8 cellular contexts compared by ENCODE assay signal in the genomic region with DNA sequence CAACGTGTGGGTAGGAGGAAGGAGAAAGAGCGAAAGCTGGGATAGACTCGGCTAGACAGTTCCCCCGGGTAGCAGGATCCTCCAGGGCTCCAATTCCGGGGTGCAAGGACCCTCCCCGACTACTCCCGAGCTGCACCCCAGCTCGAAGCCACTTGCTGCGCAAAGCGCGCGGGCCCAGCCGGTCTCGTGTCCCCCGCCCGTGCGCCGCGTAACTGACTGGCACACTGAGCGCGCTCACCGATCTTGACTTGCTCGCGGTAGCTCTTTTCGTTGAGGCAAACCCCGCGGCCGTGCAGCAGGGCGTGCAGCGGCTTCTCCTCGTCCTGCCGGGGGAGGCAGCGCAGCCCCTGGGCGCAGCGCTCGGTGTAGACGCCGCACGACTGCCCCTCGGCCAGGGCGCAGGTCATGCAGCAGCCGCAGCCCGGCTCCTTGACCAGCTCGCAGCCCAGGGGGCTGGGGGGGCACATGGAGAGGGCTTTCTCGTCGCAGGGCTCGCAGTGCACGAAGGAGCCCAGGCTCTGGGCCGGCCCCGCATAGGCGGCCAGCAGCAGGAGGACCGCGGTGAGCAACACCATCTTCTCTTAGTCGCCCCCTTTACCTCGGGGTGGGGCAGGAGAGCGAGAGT. TPM values are rescaled to one million over a fixed set of nuclear protein-coding genes. Genes with fewer than 3 reads are reported as not detected.
DNase-seq lines count a peak whose midpoint lies in the region; FAIRE-seq and TF ChIP-seq lines count a peak whose summit lies in the region.

No MANE protein-coding gene starts in this region.

- no peaks in the 10 kb centered on the region for H3K9me3 Mint-ChIP-seq in nephron

- no peaks in the 10 kb centered on the region for H3K27me3 ChIP-seq in vagina

- H3K27ac Mint-ChIP-seq in nephron = peak overlapping the region in 1 of 3 experiments; percentile 97

- DNase-seq in D341Med (ENCODE audit: low spot score) (peak; percentile 58), NCI-H1417 treated with DMSO at 0.1 percent for 48 hours (lab: John Stamatoyannopoulos, UW) (peak; percentile 50), fibroblast of mammary gland (ENCODE audit: low read depth) (no peak), vagina (ENCODE audit: extremely low spot score in 2 of 2) (peak in 1 of 2 donors; percentile 88), urothelium cell line (ENCODE audit: low spot score) (no peak)
- DNase-seq in activated T-cell treated with anti-CD3 and anti-CD28 coated beads, Interleukin-2, amount 50 U/mL, for 1 hour = peak; percentile 37
- DNase-seq in activated CD4-positive, CD25-positive, alpha-beta regulatory T cell (lab: John Stamatoyannopoulos, UW) = no peak

- peaks cover 23% of the 10 kb centered on the region for H3K36me3 Mint-ChIP-seq in nephron (ENCODE audit: low read depth)

- H3K4me3 Mint-ChIP-seq in nephron = peak overlapping the region; percentile 84 to 89 (median 88)

- H3K4me1 Mint-ChIP-seq in nephron = peaks cover 20% of the 10 kb centered on the region

- H3K4me3 ChIP-seq in fibroblast of mammary gland (ENCODE audit: control insufficient read depth, low read depth, low read length) (peak overlapping the region; percentile 34), vagina (peak overlapping the region; percentile 68 to 88)

- peak in 1 of 2 donors; percentile 13 for TF ChIP-seq POLR2A in vagina (IDR thresholded peaks at IDR 0.05)

- peaks cover 43% of the 10 kb centered on the region for H3K4me1 ChIP-seq in vagina

- no peaks in the 10 kb centered on the region for H3K36me3 ChIP-seq in vagina

- TF ChIP-seq CTCF in fibroblast of mammary gland (conservative IDR thresholded peaks at IDR 0.05; ENCODE audit: control insufficient read depth, insufficient read depth, low read depth, low read length) (no peak), nephron (IDR thresholded peaks at IDR 0.05; ENCODE audit: unreplicated experiment in 3 of 3) (no peak), vagina (IDR thresholded peaks at IDR 0.05) (no peak)

- no peaks in the 10 kb centered on the region for H3K27me3 Mint-ChIP-seq in nephron (ENCODE audit: low read depth)

- H3K27ac ChIP-seq in vagina = peak overlapping the region; percentile 90

- H3K9me3 ChIP-seq in vagina = no peaks in the 10 kb centered on the region

- no peak for FAIRE-seq in urothelium cell line (lab: Jason Lieb, UNC)

- intact Hi-C loops in vagina (cut with DNase I) = loop anchor here (5.0 to 10.0 kb wide), 4 partner anchors 293 to 1060 kb away; no protein-coding TSS in a partner anchor

RNA-seq across cellular contexts. Expression of a gene that starts 1.0 kb away (rescaled TPM):
- 1,041 TPM for total RNA-seq in vagina

Comparison
In these comparisons a context has a peak if more than half of its experiments do, and no peak if none do; other contexts are left out.
1. DNase-seq: peak in D341Med (single experiment), NCI-H1417 treated with DMSO at 0.1 percent for 48 hours (single experiment) and activated T-cell treated with anti-CD3 and anti-CD28 coated beads, Interleukin-2, amount 50 U/mL, for 1 hour (single experiment); none in fibroblast of mammary gland (single experiment), activated CD4-positive, CD25-positive, alpha-beta regulatory T cell (0 of 4) and urothelium cell line (single experiment).